Comparison of ENCODE assay signal across 12 cellular contexts in the genomic region with DNA sequence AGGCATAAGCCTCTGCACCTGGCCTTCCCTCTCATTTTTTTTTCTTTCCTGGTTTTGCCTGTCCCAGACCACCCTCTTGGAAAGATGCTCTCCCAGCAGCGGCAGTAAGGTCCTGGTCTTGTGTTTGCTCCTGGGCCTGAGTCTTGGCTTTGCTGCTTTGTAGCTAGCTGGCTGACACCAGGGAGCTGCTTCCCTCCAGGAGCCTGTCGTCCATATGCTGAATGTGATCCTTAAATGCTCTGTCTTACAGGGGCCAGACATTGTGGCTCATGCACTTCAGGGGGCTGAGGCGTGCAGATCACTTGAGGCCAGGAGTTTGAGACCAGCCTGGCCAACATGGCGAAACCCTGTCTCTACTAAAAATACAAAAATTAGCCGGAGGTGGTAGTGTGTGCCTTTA. TPM values are rescaled to one million over a fixed set of nuclear protein-coding genes. Genes with fewer than 3 reads are reported as not detected.
DNase-seq lines count a peak whose midpoint lies in the region; ATAC-seq and TF ChIP-seq lines count a peak whose summit lies in the region.
"Had no signal": no experiment of that assay in that cellular context is flagged by ENCODE, and none has a peak within 500 bp of the region (broad histone marks: within the 10 kb centered on the region; RNA-seq: fewer than 3 reads in every experiment).

No MANE protein-coding gene starts in this region.

- no peaks in the 10 kb centered on the region for H3K9me3 Mint-ChIP-seq in neural progenitor cell
- H3K9me3 Mint-ChIP-seq: activated naive CD4-positive, alpha-beta T cell treated with anti-CD3 and anti-CD28 coated beads, Interleukin-2, amount 50 U/mL, for 72 hours; central memory CD8-positive, alpha-beta T cell had no signal

- H3K4me2 ChIP-seq in PC-9 (peak overlapping the region; percentile 34), neural progenitor cell (no peak overlapping the region)

- H3K4me1 Mint-ChIP-seq in neural progenitor cell = peaks cover 19% of the 10 kb centered on the region

- H4K20me1 ChIP-seq in PC-9 (ENCODE audit: insufficient read depth) = peaks cover 69% of the 10 kb centered on the region
- H4K20me1 ChIP-seq in neural progenitor cell (ENCODE audit: low read depth) = peaks cover 46% of the 10 kb centered on the region

- POLR2A ChIA-PET in PC-9 (lab: Charles Lee; ENCODE audit: unreplicated experiment) = interaction anchor here (0.6 to 0.7 kb wide), 2 partner anchors 23 to 69 kb away, joined by 3 to 5 read pairs; no protein-coding TSS in a partner anchor

- H3K36me3 ChIP-seq in PC-9 (ENCODE audit: low read depth) (peaks cover 5% of the 10 kb centered on the region; the same call in 1 of the 2 replicates), esophagus muscularis mucosa (no peaks in the 10 kb centered on the region), neural progenitor cell (no peaks in the 10 kb centered on the region)
- no peaks in the 10 kb centered on the region for H3K36me3 ChIP-seq in effector memory CD4-positive, alpha-beta T cell (ENCODE audit: control insufficient read depth, insufficient read depth, low read length)
- H3K36me3 ChIP-seq: left ventricle myocardium inferior had no signal

- H3K9ac ChIP-seq in neural progenitor cell = no peak overlapping the region

- CTCF ChIA-PET in PC-9 (lab: Charles Lee) = interaction anchor here (0.5 to 1.1 kb wide), 2 partner anchors 25 to 118 kb away, joined by 4 to 6 read pairs; no protein-coding TSS in a partner anchor

- ATAC-seq in HG03095 (IDR thresholded peaks at IDR 0.05; ENCODE audit: unreplicated experiment) = no peak
- ATAC-seq: activated naive CD4-positive, alpha-beta T cell treated with anti-CD3 and anti-CD28 coated beads, Interleukin-2, amount 50 U/mL, for 72 hours had no signal

- intact Hi-C loops in PC-9 (cut with micrococcal nuclease; ENCODE audit: unreplicated experiment) (no loop called here), esophagus muscularis mucosa (cut with DNase I) (no loop called here)

- DNase-seq in PC-9 (no peak), esophagus muscularis mucosa (ENCODE audit: extremely low spot score) (no peak), neural progenitor cell (ENCODE audit: low spot score) (no peak), GM13976 (ENCODE audit: low spot score) (no peak), iPS-NIHi7 (ENCODE audit: extremely low spot score) (no peak)
- no peak for DNase-seq in effector memory CD4-positive, alpha-beta T cell
- DNase-seq: activated CD8-positive, alpha-beta memory T cell treated with anti-CD3 and anti-CD28 coated beads, Interleukin-2, amount 50 U/mL, for 4 hours; left ventricle myocardium inferior had no signal

- H3K79me2 ChIP-seq in PC-9 (ENCODE audit: low read depth) (peaks cover 99% of the 10 kb centered on the region), neural progenitor cell (ENCODE audit: low read depth) (peaks cover 78% of the 10 kb centered on the region)

- H3K36me3 Mint-ChIP-seq in neural progenitor cell = no peaks in the 10 kb centered on the region
- H3K36me3 Mint-ChIP-seq: activated naive CD4-positive, alpha-beta T cell treated with anti-CD3 and anti-CD28 coated beads, Interleukin-2, amount 50 U/mL, for 72 hours had no signal

- peak overlapping the region; percentile 87 for H3K27ac Mint-ChIP-seq in neural progenitor cell
- H3K27ac Mint-ChIP-seq: activated naive CD4-positive, alpha-beta T cell treated with anti-CD3 and anti-CD28 coated beads, Interleukin-2, amount 50 U/mL, for 72 hours had no signal

- H3K4me1 ChIP-seq in PC-9 (replicated peaks; ENCODE audit: insufficient read depth) = peaks cover 41% of the 10 kb centered on the region
- H3K4me1 ChIP-seq in esophagus muscularis mucosa = peaks cover 22 to 90% (median 84%) of the 10 kb centered on the region in 4 donors
- peaks cover 23% of the 10 kb centered on the region for H3K4me1 ChIP-seq in neural progenitor cell
- H3K4me1 ChIP-seq in effector memory CD4-positive, alpha-beta T cell (ENCODE audit: control insufficient read depth, insufficient read depth, low read length, poor library complexity, severe bottlenecking) = no peaks in the 10 kb centered on the region

- TF ChIP-seq EP300 in esophagus muscularis mucosa (IDR thresholded peaks at IDR 0.05) = no peak

- TF ChIP-seq CTCF in 22Rv1 (IDR thresholded peaks at IDR 0.05) = no peak
- TF ChIP-seq CTCF in PC-9 (conservative IDR thresholded peaks at IDR 0.05) = no peak
- no peak for TF ChIP-seq CTCF in esophagus muscularis mucosa (IDR thresholded peaks at IDR 0.05)
- TF ChIP-seq CTCF in neural progenitor cell (IDR thresholded peaks at IDR 0.05) = no peak
- TF ChIP-seq CTCF in GM13976 (IDR thresholded peaks at IDR 0.05; ENCODE audit: borderline replicate concordance, control extremely low read depth, extremely low read depth, insufficient read depth, missing control alignments) = no peak

- TF ChIP-seq POLR2A in esophagus muscularis mucosa (IDR thresholded peaks at IDR 0.05; ENCODE audit: low read depth) = no peak

- in situ Hi-C loops in GM13976 (cut with MboI; ENCODE audit: low sequenced_read_pairs, unreplicated experiment) = no loop called here

- H3F3A ChIP-seq in PC-9 (ENCODE audit: insufficient read depth, low read depth) = peaks cover 32% of the 10 kb centered on the region
- H3F3A ChIP-seq in neural progenitor cell (ENCODE audit: low read depth) = peaks cover 18% of the 10 kb centered on the region

- peak overlapping the region; percentile 40 for H3K27ac ChIP-seq in 22Rv1
- H3K27ac ChIP-seq in PC-9 = peak overlapping the region; percentile 32; the same call in 1 of the 2 replicates
- H3K27ac ChIP-seq in esophagus muscularis mucosa (replicated peaks in 1 of 4) = peak overlapping the region; percentile 83 to 92 (median 86)
- no peak overlapping the region for H3K27ac ChIP-seq in neural progenitor cell
- H3K27ac ChIP-seq in effector memory CD4-positive, alpha-beta T cell (ENCODE audit: insufficient read depth, low read length, poor library complexity, severe bottlenecking) = no peak overlapping the region
- H3K27ac ChIP-seq: left ventricle myocardium inferior had no signal

- WGBS in esophagus muscularis mucosa = 61% methylated on average over 5 of the region's 5 CpGs

- no peak overlapping the region for H3K4me3 ChIP-seq in PC-9
- peak overlapping the region in 2 of 4 donors; percentile 14 to 15 for H3K4me3 ChIP-seq in esophagus muscularis mucosa
- no peak overlapping the region for H3K4me3 ChIP-seq in neural progenitor cell
- H3K4me3 ChIP-seq in effector memory CD4-positive, alpha-beta T cell (ENCODE audit: insufficient read depth, low read depth, low read length, poor library complexity, severe bottlenecking) = no peak overlapping the region
- H3K4me3 ChIP-seq: left ventricle myocardium inferior had no signal

- H2AFZ ChIP-seq in PC-9 (no peak overlapping the region), neural progenitor cell (replicated peaks) (no peak overlapping the region)

- no peak overlapping the region for H3K4me3 Mint-ChIP-seq in neural progenitor cell
- H3K4me3 Mint-ChIP-seq: central memory CD8-positive, alpha-beta T cell had no signal

- H3K27me3 Mint-ChIP-seq in neural progenitor cell (ENCODE audit: insufficient read depth, low read depth) = no peaks in the 10 kb centered on the region
- H3K27me3 Mint-ChIP-seq: central memory CD8-positive, alpha-beta T cell had no signal

- H3K9me3 ChIP-seq in PC-9 (ENCODE audit: insufficient read depth, low read depth) (no peaks in the 10 kb centered on the region), esophagus muscularis mucosa (no peaks in the 10 kb centered on the region), neural progenitor cell (ENCODE audit: low read depth) (no peaks in the 10 kb centered on the region)
- no peaks in the 10 kb centered on the region for H3K9me3 ChIP-seq in effector memory CD4-positive, alpha-beta T cell (ENCODE audit: control insufficient read depth, low read length)
- H3K9me3 ChIP-seq: left ventricle myocardium inferior had no signal

- BruUV-seq in PC-9 (replicated peaks; lab: Mats Ljungman, UMichigan) = no TSS peak

- no peaks in the 10 kb centered on the region for H3K27me3 ChIP-seq in PC-9 (ENCODE audit: insufficient read depth, low read depth)
- H3K27me3 ChIP-seq in esophagus muscularis mucosa = no peaks in the 10 kb centered on the region
- H3K27me3 ChIP-seq in neural progenitor cell = no peaks in the 10 kb centered on the region
- no peaks in the 10 kb centered on the region for H3K27me3 ChIP-seq in effector memory CD4-positive, alpha-beta T cell (replicated peaks; ENCODE audit: control insufficient read depth, insufficient read depth, low read length, poor library complexity, severe bottlenecking)

- H3K9me2 ChIP-seq in PC-9 (ENCODE audit: insufficient read depth) = no peaks in the 10 kb centered on the region

RNA-seq across cellular contexts. Expression of gene FLNB, which starts 17.2 kb away (rescaled TPM):
- total RNA-seq in PC-9 (2021) (349 and 361 TPM in 2 replicates), esophagus muscularis mucosa (100 to 1,000 TPM in 2 of 4 donors, 10 to 100 TPM in 2; 61.9 to 114 (median 89.9) TPM), neural progenitor cell (ENCODE audit: low replicate concordance) (32.0 and 54.9 TPM in 2 replicates)

Comparison
In these comparisons a context has a peak if more than half of its experiments do, and no peak if none do; other contexts are left out.
1. H3K27ac ChIP-seq: peak in 22Rv1 (single experiment), PC-9 (single experiment) and esophagus muscularis mucosa (4 of 4); none in neural progenitor cell (single experiment) and effector memory CD4-positive, alpha-beta T cell (single experiment).